8 cellular contexts compared by ENCODE assay signal in the genomic region with DNA sequence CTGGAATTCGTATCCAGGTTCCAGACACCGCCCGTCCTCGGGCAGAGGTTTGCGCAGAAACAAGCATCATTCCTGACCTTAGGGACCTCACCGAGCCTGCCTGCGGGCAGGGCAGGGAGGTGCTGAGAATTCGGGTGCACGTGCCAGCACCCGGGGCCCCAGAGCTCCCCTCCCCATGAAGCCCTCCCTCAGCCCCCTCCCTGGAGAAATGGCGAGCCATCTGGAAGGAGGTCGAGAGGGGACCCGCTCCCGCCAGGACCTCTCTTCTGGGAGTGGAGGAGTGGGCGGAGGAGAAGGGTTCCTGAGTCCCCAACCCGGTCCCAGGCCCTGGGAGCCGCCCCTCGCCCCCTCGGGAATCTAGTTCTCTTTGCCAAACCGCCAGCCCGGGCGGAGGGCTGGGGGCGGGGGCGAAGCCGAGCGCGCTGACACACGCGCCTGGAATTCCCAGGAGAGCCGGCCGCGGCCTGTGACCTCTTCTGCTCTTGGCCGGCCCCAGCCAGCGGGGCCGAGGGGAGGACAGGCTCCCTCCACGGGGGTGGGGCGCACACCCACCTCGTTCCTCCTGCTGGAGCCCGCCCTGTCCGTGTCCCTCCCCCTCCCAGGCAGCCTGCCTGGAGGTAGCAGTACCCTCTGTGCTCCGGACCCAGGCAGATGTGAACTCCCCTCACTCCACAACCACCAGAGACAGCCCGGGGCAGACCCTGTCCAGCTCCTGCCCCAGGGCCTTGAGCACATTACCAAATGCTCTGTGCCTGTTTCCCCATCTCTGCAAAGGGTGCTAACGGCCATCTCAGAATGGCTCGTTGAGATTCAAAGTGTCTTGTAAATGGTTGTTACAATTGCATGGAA. TPM values are rescaled to one million over a fixed set of nuclear protein-coding genes. Genes with fewer than 3 reads are reported as not detected.
DNase-seq lines count a peak whose midpoint lies in the region; ATAC-seq and TF ChIP-seq lines count a peak whose summit lies in the region.

No MANE protein-coding gene starts in this region.

- TF ChIP-seq EP300 in Ishikawa (IDR thresholded peaks at IDR 0.05; ENCODE audit: borderline replicate concordance): peak; percentile 62; the same call in 1 of the 2 replicates

- peaks cover 43 to 90% (median 84%) of the 10 kb centered on the region in 10 experiments for H3K4me1 ChIP-seq in BLaER1 treated with 17β-estradiol and CSF1 and Interleukin-3, amounts not matched to agents 10 nM and 100 nM
- peaks cover 32 to 34% of the 10 kb centered on the region in 2 donors for H3K4me1 ChIP-seq in breast epithelium
- H3K4me1 ChIP-seq in uterus: peaks cover 0 to 19% of the 10 kb centered on the region in 2 donors

- H3K27me3 ChIP-seq in BLaER1 treated with 17β-estradiol and CSF1 and Interleukin-3, amounts not matched to agents 10 nM and 100 nM: peaks cover 16 to 23% (median 19%) of the 10 kb centered on the region in 11 experiments
- H3K27me3 ChIP-seq in breast epithelium: no peaks in the 10 kb centered on the region
- no peaks in the 10 kb centered on the region for H3K27me3 ChIP-seq in uterus

- H3K27ac ChIP-seq in BLaER1 treated with 17β-estradiol and CSF1 and Interleukin-3, amounts not matched to agents 10 nM and 100 nM: peak overlapping the region in 5 of 11 experiments; percentile 17 to 53 (median 48); a peak in 6 of 22 replicates
- H3K27ac ChIP-seq in breast epithelium (peak overlapping the region; percentile 71 to 97), uterus (peak overlapping the region; percentile 66 to 81)

- peak; percentile 49 to 60 for DNase-seq in breast epithelium (ENCODE audit: low spot score in 2 of 2)
- peak; percentile 46 for DNase-seq in left lobe of liver (ENCODE audit: low spot score)
- DNase-seq in uterus: peak; percentile 66 to 80
- no peak for DNase-seq in stimulated activated CD4-positive, alpha-beta T cell treated with anti-CD3 and anti-CD28 coated beads, Interleukin-12 subunit alpha, Interleukin-12 subunit beta, amount 100 ng/mL, for 4 hours
- no peak for DNase-seq in NCI-H1105 (lab: John Stamatoyannopoulos, UW)

- TF ChIP-seq POLR2A in breast epithelium (IDR thresholded peaks at IDR 0.05) (no peak), uterus (IDR thresholded peaks at IDR 0.05) (no peak)

- H3K9me3 ChIP-seq in BLaER1 treated with 17β-estradiol and CSF1 and Interleukin-3, amounts not matched to agents 10 nM and 100 nM (replicated peaks in 1 of 11): no peaks in the 10 kb centered on the region
- H3K9me3 ChIP-seq in breast epithelium (no peaks in the 10 kb centered on the region), uterus (no peaks in the 10 kb centered on the region)

- H4K20me1 ChIP-seq in BLaER1 treated with 17β-estradiol and CSF1 and Interleukin-3, amounts not matched to agents 10 nM and 100 nM: peaks cover 0 to 84% (median 50%) of the 10 kb centered on the region in 11 experiments; a peak in 19 of 22 replicates

- peak overlapping the region; percentile 49 to 71 (median 60) for H3K4me3 ChIP-seq in BLaER1 treated with 17β-estradiol and CSF1 and Interleukin-3, amounts not matched to agents 10 nM and 100 nM
- peak overlapping the region; percentile 57 to 69 (median 58) for H3K4me3 ChIP-seq in breast epithelium
- H3K4me3 ChIP-seq in uterus: peak overlapping the region; percentile 51

- peak overlapping the region; percentile 91 to 99 (median 98) for H3K4me2 ChIP-seq in BLaER1 treated with 17β-estradiol and CSF1 and Interleukin-3, amounts not matched to agents 10 nM and 100 nM

- H3K9ac ChIP-seq in BLaER1 treated with 17β-estradiol and CSF1 and Interleukin-3, amounts not matched to agents 10 nM and 100 nM: peak overlapping the region in 10 of 11 experiments; percentile 28 to 73 (median 66); a peak in 17 of 22 replicates

- no peak for TF ChIP-seq RAD21 in Ishikawa (IDR thresholded peaks at IDR 0.05; ENCODE audit: low read depth)

- H3K36me3 ChIP-seq in BLaER1 treated with 17β-estradiol and CSF1 and Interleukin-3, amounts not matched to agents 10 nM and 100 nM: no peaks in the 10 kb centered on the region
- H3K36me3 ChIP-seq in breast epithelium: no peaks in the 10 kb centered on the region
- no peaks in the 10 kb centered on the region for H3K36me3 ChIP-seq in uterus

- intact Hi-C loops in breast epithelium (cut with DNase I; ENCODE audit: low total_unique reads) (no loop called here), uterus (cut with DNase I; ENCODE audit: low total_unique reads) (no loop called here)

- ATAC-seq in left lobe of liver: no peak
- ATAC-seq in GM19463 (IDR thresholded peaks at IDR 0.05; ENCODE audit: unreplicated experiment): no peak

- TF ChIP-seq CTCF in breast epithelium (IDR thresholded peaks at IDR 0.05) (no peak), uterus (IDR thresholded peaks at IDR 0.05) (no peak)

TF ChIP-seq in Ishikawa, 13 proteins besides CTCF, POLR2A, EP300 and RAD21:
- TF ChIP-seq TEAD4 (IDR thresholded peaks at IDR 0.05): peak; percentile 70
- peak; percentile 68; the same call in 1 of the 2 replicates for TF ChIP-seq TCF12 (IDR thresholded peaks at IDR 0.05; ENCODE audit: low read depth)
- no peak for TF ChIP-seq FOXM1 (IDR thresholded peaks at IDR 0.05; ENCODE audit: borderline replicate concordance, low read depth)
- peak; percentile 55 for TF ChIP-seq NFIC (IDR thresholded peaks at IDR 0.05)
- TF ChIP-seq TAF1 (IDR thresholded peaks at IDR 0.05; ENCODE audit: low read depth): no peak
- TF ChIP-seq, protein P1, sequence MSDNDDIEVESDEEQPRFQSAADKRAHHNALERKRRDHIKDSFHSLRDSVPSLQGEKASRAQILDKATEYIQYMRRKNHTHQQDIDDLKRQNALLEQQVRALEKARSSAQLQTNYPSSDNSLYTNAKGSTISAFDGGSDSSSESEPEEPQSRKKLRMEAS (IDR thresholded peaks at IDR 0.05): peak; percentile 16; the same call in 1 of the 2 replicates
- peak; percentile 50; the same call in 1 of the 2 replicates for TF ChIP-seq EGR1 (IDR thresholded peaks at IDR 0.05)
- TF ChIP-seq, protein P2, sequence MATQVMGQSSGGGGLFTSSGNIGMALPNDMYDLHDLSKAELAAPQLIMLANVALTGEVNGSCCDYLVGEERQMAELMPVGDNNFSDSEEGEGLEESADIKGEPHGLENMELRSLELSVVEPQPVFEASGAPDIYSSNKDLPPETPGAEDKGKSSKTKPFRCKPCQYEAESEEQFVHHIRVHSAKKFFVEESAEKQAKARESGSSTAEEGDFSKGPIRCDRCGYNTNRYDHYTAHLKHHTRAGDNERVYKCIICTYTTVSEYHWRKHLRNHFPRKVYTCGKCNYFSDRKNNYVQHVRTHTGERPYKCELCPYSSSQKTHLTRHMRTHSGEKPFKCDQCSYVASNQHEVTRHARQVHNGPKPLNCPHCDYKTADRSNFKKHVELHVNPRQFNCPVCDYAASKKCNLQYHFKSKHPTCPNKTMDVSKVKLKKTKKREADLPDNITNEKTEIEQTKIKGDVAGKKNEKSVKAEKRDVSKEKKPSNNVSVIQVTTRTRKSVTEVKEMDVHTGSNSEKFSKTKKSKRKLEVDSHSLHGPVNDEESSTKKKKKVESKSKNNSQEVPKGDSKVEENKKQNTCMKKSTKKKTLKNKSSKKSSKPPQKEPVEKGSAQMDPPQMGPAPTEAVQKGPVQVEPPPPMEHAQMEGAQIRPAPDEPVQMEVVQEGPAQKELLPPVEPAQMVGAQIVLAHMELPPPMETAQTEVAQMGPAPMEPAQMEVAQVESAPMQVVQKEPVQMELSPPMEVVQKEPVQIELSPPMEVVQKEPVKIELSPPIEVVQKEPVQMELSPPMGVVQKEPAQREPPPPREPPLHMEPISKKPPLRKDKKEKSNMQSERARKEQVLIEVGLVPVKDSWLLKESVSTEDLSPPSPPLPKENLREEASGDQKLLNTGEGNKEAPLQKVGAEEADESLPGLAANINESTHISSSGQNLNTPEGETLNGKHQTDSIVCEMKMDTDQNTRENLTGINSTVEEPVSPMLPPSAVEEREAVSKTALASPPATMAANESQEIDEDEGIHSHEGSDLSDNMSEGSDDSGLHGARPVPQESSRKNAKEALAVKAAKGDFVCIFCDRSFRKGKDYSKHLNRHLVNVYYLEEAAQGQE (IDR thresholded peaks at IDR 0.05; ENCODE audit: low read depth): no peak
- TF ChIP-seq CREB1 (IDR thresholded peaks at IDR 0.05; ENCODE audit: low read depth): no peak
- TF ChIP-seq YY1 (IDR thresholded peaks at IDR 0.05; ENCODE audit: low read depth): no peak
- TF ChIP-seq, protein P3, sequence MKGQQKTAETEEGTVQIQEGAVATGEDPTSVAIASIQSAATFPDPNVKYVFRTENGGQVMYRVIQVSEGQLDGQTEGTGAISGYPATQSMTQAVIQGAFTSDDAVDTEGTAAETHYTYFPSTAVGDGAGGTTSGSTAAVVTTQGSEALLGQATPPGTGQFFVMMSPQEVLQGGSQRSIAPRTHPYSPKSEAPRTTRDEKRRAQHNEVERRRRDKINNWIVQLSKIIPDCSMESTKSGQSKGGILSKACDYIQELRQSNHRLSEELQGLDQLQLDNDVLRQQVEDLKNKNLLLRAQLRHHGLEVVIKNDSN (IDR thresholded peaks at IDR 0.05): no peak
- TF ChIP-seq CEBPB (IDR thresholded peaks at IDR 0.05): no peak
- peak; percentile 80 for TF ChIP-seq ZBTB7A (IDR thresholded peaks at IDR 0.05; ENCODE audit: low read depth)

RNA-seq across cellular contexts. Expression of a gene that starts 23.0 kb away (rescaled TPM):
- 1 to 10 TPM; 1.3 to 2.9 (median 1.8) TPM for total RNA-seq in breast epithelium
- 0.40 TPM for total RNA-seq in left lobe of liver
- 1 to 10 TPM in 2 of 4 donors, not detected in 2; 1.7 to 3.7 TPM for total RNA-seq in uterus

Comparison
In these comparisons a context has a peak if more than half of its experiments do, and no peak if none do; other contexts are left out.
1. DNase-seq: peak in breast epithelium (2 of 2), left lobe of liver (single experiment) and uterus (2 of 2); none in stimulated activated CD4-positive, alpha-beta T cell treated with anti-CD3 and anti-CD28 coated beads, Interleukin-12 subunit alpha, Interleukin-12 subunit beta, amount 100 ng/mL, for 4 hours (single experiment) and NCI-H1105 (single experiment).
2. Peak in every context shown above with its lines, with median percentiles within 50 percentile points of each other: H3K4me3 ChIP-seq.